Comparison of ENCODE assay signal across 1 cellular context in the genomic region with DNA sequence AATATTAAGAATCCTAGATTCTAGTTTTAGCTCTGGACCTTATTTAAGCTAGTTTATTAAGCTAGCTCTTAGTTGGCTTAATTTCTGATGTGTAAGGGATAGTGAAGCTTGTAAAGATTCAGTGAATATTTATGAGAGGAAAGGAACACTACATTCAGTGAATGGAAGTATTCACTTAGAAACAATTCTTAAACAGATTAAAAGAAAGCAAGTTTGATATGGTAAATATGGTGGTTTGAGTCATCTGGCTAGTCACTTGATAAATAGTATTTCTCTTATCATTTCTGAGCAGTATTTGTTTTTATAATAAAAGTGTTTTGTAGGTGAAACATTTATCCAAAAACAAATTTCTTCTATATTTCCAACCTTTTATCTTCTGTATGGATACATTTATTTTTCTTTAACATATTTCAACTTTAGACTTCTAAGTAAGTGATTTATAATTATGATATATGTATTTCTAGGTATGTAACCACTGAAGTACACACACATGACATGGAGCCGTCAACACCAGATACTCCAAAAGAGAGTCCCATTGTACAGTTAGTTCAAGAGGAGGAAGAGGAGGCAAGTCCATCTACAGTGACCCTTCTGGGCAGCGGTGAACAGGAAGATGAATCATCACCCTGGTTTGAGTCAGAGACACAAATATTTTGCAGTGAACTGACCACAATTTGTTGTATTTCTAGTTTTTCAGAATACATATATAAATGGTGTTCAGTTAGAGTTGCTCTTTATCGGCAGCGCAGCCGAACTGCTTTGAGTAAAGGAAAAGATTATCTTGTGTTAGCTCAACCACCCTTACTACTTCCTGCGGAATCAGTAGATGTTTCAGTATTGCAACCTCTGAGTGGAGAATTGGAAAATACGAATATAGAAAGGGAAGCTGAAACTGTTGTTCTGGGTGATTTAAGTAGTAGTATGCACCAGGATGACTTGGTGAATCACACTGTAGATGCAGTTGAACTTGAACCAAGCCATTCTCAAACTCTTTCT.
TF ChIP-seq lines count a peak whose summit lies in the region.

No MANE protein-coding gene starts in this region.

TF ChIP-seq in SK-N-SH, 30 proteins besides CTCF, POLR2A, EP300 and RAD21 (continued from another document):
- TF ChIP-seq, protein P1, sequence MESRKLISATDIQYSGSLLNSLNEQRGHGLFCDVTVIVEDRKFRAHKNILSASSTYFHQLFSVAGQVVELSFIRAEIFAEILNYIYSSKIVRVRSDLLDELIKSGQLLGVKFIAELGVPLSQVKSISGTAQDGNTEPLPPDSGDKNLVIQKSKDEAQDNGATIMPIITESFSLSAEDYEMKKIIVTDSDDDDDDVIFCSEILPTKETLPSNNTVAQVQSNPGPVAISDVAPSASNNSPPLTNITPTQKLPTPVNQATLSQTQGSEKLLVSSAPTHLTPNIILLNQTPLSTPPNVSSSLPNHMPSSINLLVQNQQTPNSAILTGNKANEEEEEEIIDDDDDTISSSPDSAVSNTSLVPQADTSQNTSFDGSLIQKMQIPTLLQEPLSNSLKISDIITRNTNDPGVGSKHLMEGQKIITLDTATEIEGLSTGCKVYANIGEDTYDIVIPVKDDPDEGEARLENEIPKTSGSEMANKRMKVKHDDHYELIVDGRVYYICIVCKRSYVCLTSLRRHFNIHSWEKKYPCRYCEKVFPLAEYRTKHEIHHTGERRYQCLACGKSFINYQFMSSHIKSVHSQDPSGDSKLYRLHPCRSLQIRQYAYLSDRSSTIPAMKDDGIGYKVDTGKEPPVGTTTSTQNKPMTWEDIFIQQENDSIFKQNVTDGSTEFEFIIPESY (IDR thresholded peaks at IDR 0.05; ENCODE audit: borderline replicate concordance, low read depth), result no peak
- TF ChIP-seq SIN3A (IDR thresholded peaks at IDR 0.05; ENCODE audit: borderline replicate concordance, low read depth, low read length), result no peak
- TF ChIP-seq NFIC (IDR thresholded peaks at IDR 0.05; ENCODE audit: borderline replicate concordance), result peak; percentile 49; the same call in 1 of the 2 replicates
- TF ChIP-seq, protein P2, sequence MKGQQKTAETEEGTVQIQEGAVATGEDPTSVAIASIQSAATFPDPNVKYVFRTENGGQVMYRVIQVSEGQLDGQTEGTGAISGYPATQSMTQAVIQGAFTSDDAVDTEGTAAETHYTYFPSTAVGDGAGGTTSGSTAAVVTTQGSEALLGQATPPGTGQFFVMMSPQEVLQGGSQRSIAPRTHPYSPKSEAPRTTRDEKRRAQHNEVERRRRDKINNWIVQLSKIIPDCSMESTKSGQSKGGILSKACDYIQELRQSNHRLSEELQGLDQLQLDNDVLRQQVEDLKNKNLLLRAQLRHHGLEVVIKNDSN (IDR thresholded peaks at IDR 0.05; ENCODE audit: borderline replicate concordance, low read depth), result no peak
- TF ChIP-seq, protein P3, sequence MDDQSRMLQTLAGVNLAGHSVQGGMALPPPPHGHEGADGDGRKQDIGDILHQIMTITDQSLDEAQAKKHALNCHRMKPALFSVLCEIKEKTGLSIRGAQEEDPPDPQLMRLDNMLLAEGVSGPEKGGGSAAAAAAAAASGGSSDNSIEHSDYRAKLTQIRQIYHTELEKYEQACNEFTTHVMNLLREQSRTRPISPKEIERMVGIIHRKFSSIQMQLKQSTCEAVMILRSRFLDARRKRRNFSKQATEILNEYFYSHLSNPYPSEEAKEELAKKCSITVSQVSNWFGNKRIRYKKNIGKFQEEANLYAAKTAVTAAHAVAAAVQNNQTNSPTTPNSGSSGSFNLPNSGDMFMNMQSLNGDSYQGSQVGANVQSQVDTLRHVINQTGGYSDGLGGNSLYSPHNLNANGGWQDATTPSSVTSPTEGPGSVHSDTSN (IDR thresholded peaks at IDR 0.05), result peak; percentile 45; the same call in 1 of the 2 replicates
- TF ChIP-seq GATA2 (CRISPR knock-in tag; IDR thresholded peaks at IDR 0.05), result no peak
- TF ChIP-seq FOXM1 (IDR thresholded peaks at IDR 0.05; ENCODE audit: low read depth), result no peak
- TF ChIP-seq MEF2A (IDR thresholded peaks at IDR 0.05; ENCODE audit: borderline replicate concordance, low read depth), result 0 out of 2 replicates have a peak, but pooled peaks have one; percentile 7
- peak; percentile 31; the same call in 1 of the 2 replicates for TF ChIP-seq GABPA (IDR thresholded peaks at IDR 0.05; ENCODE audit: low read depth)
- TF ChIP-seq NRF1 (IDR thresholded peaks at IDR 0.05; ENCODE audit: low read depth, low read length), result no peak
- peak; percentile 69 for TF ChIP-seq TCF12 (IDR thresholded peaks at IDR 0.05)
- TF ChIP-seq, protein P4, sequence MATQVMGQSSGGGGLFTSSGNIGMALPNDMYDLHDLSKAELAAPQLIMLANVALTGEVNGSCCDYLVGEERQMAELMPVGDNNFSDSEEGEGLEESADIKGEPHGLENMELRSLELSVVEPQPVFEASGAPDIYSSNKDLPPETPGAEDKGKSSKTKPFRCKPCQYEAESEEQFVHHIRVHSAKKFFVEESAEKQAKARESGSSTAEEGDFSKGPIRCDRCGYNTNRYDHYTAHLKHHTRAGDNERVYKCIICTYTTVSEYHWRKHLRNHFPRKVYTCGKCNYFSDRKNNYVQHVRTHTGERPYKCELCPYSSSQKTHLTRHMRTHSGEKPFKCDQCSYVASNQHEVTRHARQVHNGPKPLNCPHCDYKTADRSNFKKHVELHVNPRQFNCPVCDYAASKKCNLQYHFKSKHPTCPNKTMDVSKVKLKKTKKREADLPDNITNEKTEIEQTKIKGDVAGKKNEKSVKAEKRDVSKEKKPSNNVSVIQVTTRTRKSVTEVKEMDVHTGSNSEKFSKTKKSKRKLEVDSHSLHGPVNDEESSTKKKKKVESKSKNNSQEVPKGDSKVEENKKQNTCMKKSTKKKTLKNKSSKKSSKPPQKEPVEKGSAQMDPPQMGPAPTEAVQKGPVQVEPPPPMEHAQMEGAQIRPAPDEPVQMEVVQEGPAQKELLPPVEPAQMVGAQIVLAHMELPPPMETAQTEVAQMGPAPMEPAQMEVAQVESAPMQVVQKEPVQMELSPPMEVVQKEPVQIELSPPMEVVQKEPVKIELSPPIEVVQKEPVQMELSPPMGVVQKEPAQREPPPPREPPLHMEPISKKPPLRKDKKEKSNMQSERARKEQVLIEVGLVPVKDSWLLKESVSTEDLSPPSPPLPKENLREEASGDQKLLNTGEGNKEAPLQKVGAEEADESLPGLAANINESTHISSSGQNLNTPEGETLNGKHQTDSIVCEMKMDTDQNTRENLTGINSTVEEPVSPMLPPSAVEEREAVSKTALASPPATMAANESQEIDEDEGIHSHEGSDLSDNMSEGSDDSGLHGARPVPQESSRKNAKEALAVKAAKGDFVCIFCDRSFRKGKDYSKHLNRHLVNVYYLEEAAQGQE (IDR thresholded peaks at IDR 0.05; ENCODE audit: low read depth, low read length), result no peak
- no peak for TF ChIP-seq TEAD4 (IDR thresholded peaks at IDR 0.05; ENCODE audit: borderline replicate concordance, insufficient read depth)
- TF ChIP-seq FOSL2 (IDR thresholded peaks at IDR 0.05; ENCODE audit: borderline replicate concordance, low read depth), result peak; percentile 95; the same call in 1 of the 2 replicates
- TF ChIP-seq RCOR1 (IDR thresholded peaks at IDR 0.05; ENCODE audit: low read length), result no peak
- peak; percentile 55; the same call in 1 of the 2 replicates for TF ChIP-seq POLR2AphosphoS5 (IDR thresholded peaks at IDR 0.05; ENCODE audit: low read depth, low read length)
